Comparison of ENCODE assay signal across 20 cellular contexts in genomic region chr3:188746291-188746783, GRCh38.
"Had no signal": no experiment of that assay in that cellular context is flagged by ENCODE, and none has a peak within 500 bp of the region (broad histone marks: within the 10 kb centered on the region; RNA-seq: fewer than 3 reads in every experiment).

No MANE protein-coding gene starts in this region.

- H2AFZ ChIP-seq: parathyroid adenoma had no signal

- DNase-seq: activated B cell treated with CpG ODN at 0.5 μM for 24 hours; activated CD4-positive, alpha-beta memory T cell treated with anti-CD3 and anti-CD28 coated beads, Interleukin-2, amount 10 ng/mL, durations not matched to agents 7 days and 5 days; activated CD4-positive, alpha-beta T cell treated with anti-CD3 and anti-CD28 coated beads for 48 hours; activated CD8-positive, alpha-beta memory T cell treated with anti-CD3 and anti-CD28 coated beads, Interleukin-2, amount 10 ng/mL, durations not matched to agents 7 days and 5 days; activated naive CD4-positive, alpha-beta T cell; cerebellar nuclear complex; effector memory CD4-positive, alpha-beta T cell; foreskin fibroblast; hypothalamus; midbrain; sigmoid colon; spleen; stimulated activated CD4-positive, alpha-beta T cell treated with anti-CD3 and anti-CD28 coated beads, Interleukin-4, amount 100 ng/mL, for 4 hours; stimulated activated naive B cell treated with anti-CD40 and anti-IgM and Interleukin-4, amounts not matched to agents 10 μg/mL and 1 μg/mL and 100 μg/mL, for 72 hours; tibial artery had no signal

- H3K4me1 Mint-ChIP-seq: activated CD4-positive, alpha-beta memory T cell treated with anti-CD3 and anti-CD28 coated beads, Interleukin-2, amount 10 ng/mL, durations not matched to agents 7 days and 5 days had no signal

- H3K9me3 Mint-ChIP-seq: activated CD4-positive, alpha-beta memory T cell treated with anti-CD3 and anti-CD28 coated beads, Interleukin-2, amount 10 ng/mL, durations not matched to agents 7 days and 5 days; activated T-helper 17 cell treated with anti-CD3 and anti-CD28 coated beads, Interleukin-2, amount 50 U/mL, for 72 hours; dendritic cell treated with granulocyte-macrophage colony-stimulating factor and Interleukin-4, amounts not matched to agents 40 ng/mL and 50 ng/mL, for 4 days; nephron; stimulated activated naive B cell treated with anti-CD40 and anti-IgM and Interleukin-4, amounts not matched to agents 10 μg/mL and 1 μg/mL and 100 μg/mL, for 72 hours had no signal

- H3K4me3 Mint-ChIP-seq: activated B cell treated with CpG ODN at 0.5 μM for 24 hours; activated CD4-positive, alpha-beta memory T cell treated with anti-CD3 and anti-CD28 coated beads, Interleukin-2, amount 10 ng/mL, durations not matched to agents 7 days and 5 days; activated CD8-positive, alpha-beta memory T cell treated with anti-CD3 and anti-CD28 coated beads, Interleukin-2, amount 10 ng/mL, durations not matched to agents 7 days and 5 days; activated T-helper 17 cell treated with anti-CD3 and anti-CD28 coated beads, Interleukin-2, amount 50 U/mL, for 72 hours; dendritic cell treated with granulocyte-macrophage colony-stimulating factor and Interleukin-4, amounts not matched to agents 40 ng/mL and 50 ng/mL, for 4 days; nephron; stimulated activated naive B cell treated with anti-CD40 and anti-IgM and Interleukin-4, amounts not matched to agents 10 μg/mL and 1 μg/mL and 100 μg/mL, for 72 hours had no signal

- H3K27me3 ChIP-seq: esophagus muscularis mucosa, sigmoid colon, spleen, tibial artery had no signal

- H3K36me3 ChIP-seq: sigmoid colon, spleen, tibial artery had no signal

- H3K4me1 ChIP-seq: parathyroid adenoma had no signal

- H3K9me3 ChIP-seq: esophagus muscularis mucosa, sigmoid colon, spleen, tibial artery had no signal

- ATAC-seq: activated CD8-positive, alpha-beta memory T cell treated with anti-CD3 and anti-CD28 coated beads, Interleukin-2, amount 10 ng/mL, durations not matched to agents 7 days and 5 days; activated T-helper 17 cell treated with anti-CD3 and anti-CD28 coated beads, Interleukin-2, amount 50 U/mL, for 72 hours; stimulated activated naive B cell treated with anti-CD40 and anti-IgM and Interleukin-4, amounts not matched to agents 10 μg/mL and 1 μg/mL and 100 μg/mL, for 72 hours had no signal

- H3K36me3 Mint-ChIP-seq: activated CD8-positive, alpha-beta memory T cell treated with anti-CD3 and anti-CD28 coated beads, Interleukin-2, amount 10 ng/mL, durations not matched to agents 7 days and 5 days had no signal

- H3K4me3 ChIP-seq: esophagus muscularis mucosa, sigmoid colon, spleen, tibial artery had no signal

- H3K27ac ChIP-seq: parathyroid adenoma, sigmoid colon, spleen, tibial artery had no signal

- H3K79me2 ChIP-seq: parathyroid adenoma had no signal

- H3K27me3 Mint-ChIP-seq: activated B cell treated with CpG ODN at 0.5 μM for 24 hours; activated CD4-positive, alpha-beta memory T cell treated with anti-CD3 and anti-CD28 coated beads, Interleukin-2, amount 10 ng/mL, durations not matched to agents 7 days and 5 days; activated T-helper 17 cell treated with anti-CD3 and anti-CD28 coated beads, Interleukin-2, amount 50 U/mL, for 72 hours; dendritic cell treated with granulocyte-macrophage colony-stimulating factor and Interleukin-4, amounts not matched to agents 40 ng/mL and 50 ng/mL, for 4 days; stimulated activated naive B cell treated with anti-CD40 and anti-IgM and Interleukin-4, amounts not matched to agents 10 μg/mL and 1 μg/mL and 100 μg/mL, for 72 hours had no signal

- H3K27ac Mint-ChIP-seq: activated B cell treated with CpG ODN at 0.5 μM for 24 hours; activated CD4-positive, alpha-beta memory T cell treated with anti-CD3 and anti-CD28 coated beads, Interleukin-2, amount 10 ng/mL, durations not matched to agents 7 days and 5 days; activated CD8-positive, alpha-beta memory T cell treated with anti-CD3 and anti-CD28 coated beads, Interleukin-2, amount 10 ng/mL, durations not matched to agents 7 days and 5 days; activated T-helper 17 cell treated with anti-CD3 and anti-CD28 coated beads, Interleukin-2, amount 50 U/mL, for 72 hours; dendritic cell treated with granulocyte-macrophage colony-stimulating factor and Interleukin-4, amounts not matched to agents 40 ng/mL and 50 ng/mL, for 4 days; nephron; stimulated activated naive B cell treated with anti-CD40 and anti-IgM and Interleukin-4, amounts not matched to agents 10 μg/mL and 1 μg/mL and 100 μg/mL, for 72 hours had no signal

- H3K9ac ChIP-seq: parathyroid adenoma had no signal
